8 cellular contexts compared by ENCODE assay signal in the genomic region with DNA sequence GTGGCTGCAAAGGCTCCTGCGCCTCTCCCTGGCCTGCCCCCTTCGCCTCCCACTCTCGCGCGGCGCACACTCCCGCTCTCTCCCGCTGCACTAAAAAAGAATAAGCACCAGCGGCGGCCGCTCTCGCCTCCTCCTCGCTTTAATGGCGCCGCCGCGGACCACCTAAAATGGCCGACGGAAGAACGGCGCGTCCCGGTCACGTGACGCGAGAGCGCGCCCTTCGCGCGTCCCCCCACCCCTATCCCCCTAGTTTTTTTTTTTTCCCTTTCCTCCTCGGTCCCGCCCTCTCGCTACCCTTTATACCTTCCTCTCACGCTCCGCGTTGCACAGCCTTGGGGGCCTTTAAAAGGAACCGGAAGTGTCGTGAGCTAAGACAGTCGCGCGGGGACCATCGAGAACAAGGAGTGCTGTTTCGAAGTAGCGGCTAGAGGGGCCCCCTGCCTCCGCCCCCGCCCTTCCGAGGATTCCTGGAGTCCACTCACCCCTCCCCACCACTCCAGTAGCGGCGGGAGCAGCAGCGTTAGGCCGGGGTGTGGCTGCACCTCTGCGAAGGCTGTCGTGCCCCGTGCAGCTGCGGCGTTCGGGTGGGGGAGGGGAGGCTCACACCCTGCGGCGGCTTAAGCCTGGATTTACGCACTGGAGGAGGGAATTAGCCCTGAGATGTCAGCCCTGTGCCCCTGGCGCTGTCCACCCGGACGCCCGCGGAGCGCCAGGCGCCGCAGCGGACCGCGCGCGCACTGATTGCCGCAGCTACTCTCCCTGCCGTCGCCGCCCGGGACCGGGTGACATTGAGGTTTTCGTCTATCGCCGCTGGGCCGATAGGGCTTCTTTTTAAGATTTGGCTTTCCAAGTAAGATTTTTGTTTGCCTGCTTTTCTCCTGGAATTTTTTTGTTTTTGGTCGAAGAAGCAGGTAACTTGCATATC. TPM values are rescaled to one million over a fixed set of nuclear protein-coding genes. Genes with fewer than 3 reads are reported as not detected.
DNase-seq lines count a peak whose midpoint lies in the region; ATAC-seq lines count a peak whose summit lies in the region.

Gene HNRNPD (minus strand): TSS at position 176 of the 925 bp plus-strand sequence. CDS start 313 bp downstream, outside the sequence.

- H3K4me1 Mint-ChIP-seq in effector memory CD8-positive, alpha-beta T cell (ENCODE audit: low read depth in 2 of 2): peaks cover 41 to 57% of the 10 kb centered on the region in 2 donors

- H3K4me3 Mint-ChIP-seq in effector memory CD8-positive, alpha-beta T cell: peak within 1 kb of the TSS; percentile 88 to 94

- ATAC-seq in GM21360 (IDR thresholded peaks at IDR 0.05; ENCODE audit: unreplicated experiment): peak; percentile 95
- peak; percentile 85 for ATAC-seq in effector memory CD8-positive, alpha-beta T cell (replicated peaks)

- H3K36me3 Mint-ChIP-seq in effector memory CD8-positive, alpha-beta T cell (ENCODE audit: insufficient read depth): peaks cover 51% of the 10 kb centered on the region

- H3K27ac Mint-ChIP-seq in effector memory CD8-positive, alpha-beta T cell: peak within 1 kb of the TSS; percentile 97 to 99

- DNase-seq in COLO668 (lab: John Stamatoyannopoulos, UW; ENCODE audit: unreplicated experiment): peak; percentile 99
- peak; percentile 99 for DNase-seq in HT1080 (ENCODE audit: low read depth)
- DNase-seq in NOMO-1 treated with DMSO at 0.1 percent for 48 hours (lab: John Stamatoyannopoulos, UW; ENCODE audit: unreplicated experiment): peak; percentile 100
- DNase-seq in activated CD8-positive, alpha-beta memory T cell treated with anti-CD3 and anti-CD28 coated beads for 4 hours (ENCODE audit: low read depth in 2 of 2): peak; percentile 78 to 89
- peak; percentile 85 to 92 (median 87) for DNase-seq in effector memory CD8-positive, alpha-beta T cell
- peak; percentile 99 for DNase-seq in medulla oblongata (ENCODE audit: extremely low spot score)
- DNase-seq in stimulated activated CD8-positive, alpha-beta memory T cell treated with anti-CD3 and anti-CD28 coated beads, Interleukin-12 subunit alpha, Interleukin-12 subunit beta, amount 100 ng/mL, for 1 hour (ENCODE audit: low read depth): peak; percentile 86

- H3K9me3 Mint-ChIP-seq in effector memory CD8-positive, alpha-beta T cell: no peaks in the 10 kb centered on the region

- no peaks in the 10 kb centered on the region for H3K27me3 Mint-ChIP-seq in effector memory CD8-positive, alpha-beta T cell

RNA-seq across cellular contexts. Expression of gene HNRNPD, which starts in this region (rescaled TPM):
- total RNA-seq in HT1080 (2014; rRNA removed; shearing (Covaris generic)): 53.6 and 85.2 TPM in 2 replicates
- 420 and 485 TPM in 2 replicates for polyA plus RNA-seq in HT1080 (2015; cell fraction: cytosol; rRNA removed)
- polyA plus RNA-seq in HT1080 (2015; cell fraction: nucleus; rRNA removed): 504 and 567 TPM in 2 replicates

Comparison
In these comparisons a context has a peak if more than half of its experiments do, and no peak if none do; other contexts are left out.
1. Peak in every context shown above with its lines: DNase-seq and ATAC-seq.